8 cellular contexts compared by ENCODE assay signal in genomic region chr19:47047931-47048399, GRCh38. TPM values are rescaled to one million over a fixed set of nuclear protein-coding genes. Genes with fewer than 3 reads are reported as not detected.
DNase-seq lines count a peak whose midpoint lies in the region; ATAC-seq and TF ChIP-seq lines count a peak whose summit lies in the region.

No MANE protein-coding gene starts in this region.

- intact Hi-C loops in esophagus muscularis mucosa (cut with DNase I): no loop called here

- TF ChIP-seq EP300 in esophagus muscularis mucosa (IDR thresholded peaks at IDR 0.05): no peak

- H3K27ac Mint-ChIP-seq in activated T-cell treated with anti-CD3 and anti-CD28 coated beads, Interleukin-2, amount 50 U/mL, for 24 hours: peak overlapping the region; percentile 94

- H3K4me1 Mint-ChIP-seq in activated T-cell treated with anti-CD3 and anti-CD28 coated beads, Interleukin-2, amount 50 U/mL, for 24 hours (ENCODE audit: low read depth): peaks cover 18% of the 10 kb centered on the region

- H3K36me3 ChIP-seq in esophagus muscularis mucosa (peaks cover 0 to 11% (median 0%) of the 10 kb centered on the region in 4 donors), muscle layer of duodenum (ENCODE audit: control insufficient read depth in 1 of 2, insufficient read depth in 2 of 2, low read length in 2 of 2) (peaks cover 0 to 4% of the 10 kb centered on the region in 2 donors)

- H3K4me3 ChIP-seq in esophagus muscularis mucosa (peak overlapping the region; percentile 76 to 98 (median 89)), muscle layer of duodenum (ENCODE audit: low read depth in 1 of 2, low read length in 2 of 2) (peak overlapping the region; percentile 66 to 97)

- WGBS in esophagus muscularis mucosa: 0% methylated on average over 16 of the region's 32 CpGs

- peak; percentile 73 for DNase-seq in COR-L47 (lab: John Stamatoyannopoulos, UW)
- DNase-seq in HuH-7.5 (ENCODE audit: low spot score): peak; percentile 100
- DNase-seq in OCI-M2 (lab: John Stamatoyannopoulos, UW; ENCODE audit: unreplicated experiment): peak; percentile 62
- DNase-seq in activated T-cell treated with anti-CD3 and anti-CD28 coated beads, Interleukin-2, amount 50 U/mL, for 24 hours: peak; percentile 77
- DNase-seq in esophagus muscularis mucosa (ENCODE audit: extremely low spot score): peak; percentile 93
- peak; percentile 43 to 52 for DNase-seq in stimulated activated CD8-positive, alpha-beta memory T cell treated with anti-CD3 and anti-CD28 coated beads, Interleukin-7, amount 100 ng/mL, for 4 hours (ENCODE audit: low read depth in 2 of 2)

- H3K27me3 ChIP-seq in esophagus muscularis mucosa (no peaks in the 10 kb centered on the region), muscle layer of duodenum (ENCODE audit: low read depth, low read length) (no peaks in the 10 kb centered on the region)

- H3K27ac ChIP-seq in esophagus muscularis mucosa (replicated peaks in 1 of 4) (peak overlapping the region; percentile 77 to 94 (median 94)), muscle layer of duodenum (ENCODE audit: low read length) (no peak overlapping the region)

- H3K4me3 Mint-ChIP-seq in activated T-cell treated with anti-CD3 and anti-CD28 coated beads, Interleukin-2, amount 50 U/mL, for 24 hours: peak overlapping the region; percentile 89

- H3K36me3 Mint-ChIP-seq in activated T-cell treated with anti-CD3 and anti-CD28 coated beads, Interleukin-2, amount 50 U/mL, for 24 hours (ENCODE audit: low read depth): peaks cover 7% of the 10 kb centered on the region

- TF ChIP-seq CTCF in esophagus muscularis mucosa (IDR thresholded peaks at IDR 0.05): no peak

- ATAC-seq in GM21390 (IDR thresholded peaks at IDR 0.05; ENCODE audit: unreplicated experiment): peak; percentile 39

- H3K9me3 ChIP-seq in esophagus muscularis mucosa (no peaks in the 10 kb centered on the region), muscle layer of duodenum (ENCODE audit: control insufficient read depth in 1 of 2, low read length in 2 of 2) (no peaks in the 10 kb centered on the region)

- TF ChIP-seq POLR2A in esophagus muscularis mucosa (IDR thresholded peaks at IDR 0.05; ENCODE audit: low read depth): no peak

- H3K4me1 ChIP-seq in esophagus muscularis mucosa (peaks cover 8 to 22% (median 17%) of the 10 kb centered on the region in 4 donors), muscle layer of duodenum (ENCODE audit: control insufficient read depth in 1 of 2, insufficient read depth in 2 of 2, low read length in 2 of 2) (peaks cover 0 to 10% of the 10 kb centered on the region in 2 donors)

- no peaks in the 10 kb centered on the region for H3K27me3 Mint-ChIP-seq in activated T-cell treated with anti-CD3 and anti-CD28 coated beads, Interleukin-2, amount 50 U/mL, for 24 hours

- H3K9me3 Mint-ChIP-seq in activated T-cell treated with anti-CD3 and anti-CD28 coated beads, Interleukin-2, amount 50 U/mL, for 24 hours: no peaks in the 10 kb centered on the region

RNA-seq across cellular contexts. Expression of gene TMEM160, which starts 0.5 kb away (rescaled TPM):
- 10 to 100 TPM; 34.8 to 46.7 (median 41.6) TPM for total RNA-seq in esophagus muscularis mucosa

RNA-seq across cellular contexts. Expression of gene NPAS1, which starts 28.3 kb away (rescaled TPM):
- total RNA-seq in esophagus muscularis mucosa: under 1 TPM in 1 of 4 donors, not detected in 3; 0.34 TPM

Comparison
In these comparisons a context has a peak if more than half of its experiments do, and no peak if none do; other contexts are left out.
1. DNase-seq: peak in every context shown above with its lines; median percentile 100 in HuH-7.5; 93 in esophagus muscularis mucosa; 77 in activated T-cell treated with anti-CD3 and anti-CD28 coated beads, Interleukin-2, amount 50 U/mL, for 24 hours; 73 in COR-L47; 62 in OCI-M2; 48 in stimulated activated CD8-positive, alpha-beta memory T cell treated with anti-CD3 and anti-CD28 coated beads, Interleukin-7, amount 100 ng/mL, for 4 hours.